In the genomic region with DNA sequence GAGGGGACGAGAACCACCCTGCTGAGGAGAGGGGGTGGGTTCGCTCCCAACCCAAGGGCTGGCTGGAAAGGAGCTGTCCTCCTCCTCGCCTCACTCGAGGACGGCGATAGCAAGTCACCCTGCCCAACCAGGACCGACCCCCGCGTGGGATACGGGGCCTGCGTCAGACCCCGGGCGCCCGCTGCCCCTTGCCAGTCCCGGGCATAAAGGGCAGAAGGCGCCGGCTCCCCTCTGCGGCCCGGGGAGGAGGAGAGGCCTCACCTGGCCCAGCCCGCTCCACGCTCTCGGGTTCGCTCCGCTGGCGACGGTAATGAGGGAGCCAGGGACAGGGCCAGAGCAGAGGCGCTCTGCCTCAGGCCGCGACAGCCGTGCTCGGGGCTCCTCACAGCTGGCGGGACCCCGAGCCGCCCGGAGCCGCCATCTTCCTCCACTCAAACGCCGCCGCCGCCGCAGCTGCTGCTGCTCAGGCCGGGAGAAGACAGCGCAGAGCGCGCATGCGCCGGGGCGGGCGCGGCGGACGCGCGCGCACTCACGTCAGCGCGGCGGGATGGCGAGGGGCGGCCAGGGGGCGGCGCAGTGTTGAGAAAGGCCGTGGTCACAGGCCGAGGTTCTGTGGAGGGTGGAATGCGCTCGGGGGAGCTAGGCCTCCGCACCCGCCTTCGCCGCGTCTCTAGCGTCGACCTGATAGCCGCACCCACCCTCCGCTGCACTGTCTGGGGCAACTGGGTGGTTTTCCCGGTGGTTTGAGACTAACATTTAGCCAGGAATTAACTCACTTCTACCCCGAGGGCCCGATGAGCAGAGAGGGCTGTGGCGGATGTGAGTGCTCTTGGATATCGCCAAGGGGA, we compare ENCODE assay signal across 8 cellular contexts. TPM values are rescaled to one million over a fixed set of nuclear protein-coding genes. Genes with fewer than 3 reads are reported as not detected.
DNase-seq lines count a peak whose midpoint lies in the region; ATAC-seq and TF ChIP-seq lines count a peak whose summit lies in the region.

A gene (minus strand): TSS at position 487 of the 848 bp plus-strand sequence. CDS start 37,062 bp downstream, outside the sequence.

- H3K27me3 ChIP-seq in gastroesophageal sphincter, result no peaks in the 10 kb centered on the region

- peak within 1 kb of the TSS; percentile 82 for H3K4me3 ChIP-seq in GM08714 (ENCODE audit: low read length)
- peak within 1 kb of the TSS; percentile 78 to 84 for H3K4me3 ChIP-seq in gastroesophageal sphincter

- H3K9me3 ChIP-seq in gastroesophageal sphincter, result no peaks in the 10 kb centered on the region

- no peaks in the 10 kb centered on the region for H3K36me3 ChIP-seq in gastroesophageal sphincter

- peaks cover 4% of the 10 kb centered on the region; the same call in 1 of the 2 replicates for H3K36me3 Mint-ChIP-seq in HFFc6 (ENCODE audit: low read depth)

- peaks cover 0 to 49% (median 12%) of the 10 kb centered on the region in 3 donors for H3K4me1 ChIP-seq in gastroesophageal sphincter

- in situ Hi-C loops in SK-MEL-5 (cut with HindIII; ENCODE audit: low pct_unique_long_range_greater_than_20kb, low sequenced_read_pairs), result no loop called here

- peak; percentile 97 for ATAC-seq in gastroesophageal sphincter

- peak; percentile 88 for TF ChIP-seq POLR2A in gastroesophageal sphincter (IDR thresholded peaks at IDR 0.05)

- no peak for TF ChIP-seq EP300 in gastroesophageal sphincter (IDR thresholded peaks at IDR 0.05)

- DNase-seq in HFFc6, result peak; percentile 85
- peak; percentile 98 for DNase-seq in NAMALWA (ENCODE audit: low spot score)
- DNase-seq in SK-MEL-5 (ENCODE audit: low read depth, low spot score), result peak; percentile 87
- peak; percentile 92 for DNase-seq in activated naive CD4-positive, alpha-beta T cell treated with Interleukin-2 at 50 U/mL for 16 hours
- peak in 54 of 56 donors; percentile 46 to 93 (median 84) for DNase-seq in nucleus accumbens (lab: John Stamatoyannopoulos, UW)
- DNase-seq in superior temporal gyrus (ENCODE audit: extremely low spot score), result peak; percentile 90

- 0% methylated on average over 1 of the region's 81 CpGs; no CpG with 5 or more reads in 1 of the 2 donors for WGBS in gastroesophageal sphincter (ENCODE audit: low coverage in 1 of 2), 2 donors

- peak within 1 kb of the TSS; percentile 91 for H3K4me3 Mint-ChIP-seq in HFFc6

- TF ChIP-seq CTCF in HFFc6 (IDR thresholded peaks at IDR 0.05) (peak; percentile 77), gastroesophageal sphincter (IDR thresholded peaks at IDR 0.05) (peak in 3 of 4 experiments; percentile 41 to 66 (median 64))

- H3K27ac ChIP-seq in gastroesophageal sphincter, result peak within 1 kb of the TSS; percentile 80 to 96 (median 94)

- peaks cover 37% of the 10 kb centered on the region for H3K4me1 Mint-ChIP-seq in HFFc6 (ENCODE audit: low read depth)

- peak within 1 kb of the TSS; percentile 93 for H3K27ac Mint-ChIP-seq in HFFc6

- no peaks in the 10 kb centered on the region for H3K9me3 Mint-ChIP-seq in HFFc6

- no peaks in the 10 kb centered on the region; the same call in 1 of the 2 replicates for H3K27me3 Mint-ChIP-seq in HFFc6 (ENCODE audit: insufficient read depth)

RNA-seq across cellular contexts. Expression of the gene that starts here (rescaled TPM):
- total RNA-seq in HFFc6 (2021; fragmentation: NEBNext Ultra II Directional; extraction: Animal tissue kit (Norgen Biotek cat#: 25700)), result 10 to 100 TPM; 11.5 to 15.2 (median 13.4) TPM
- total RNA-seq in SK-MEL-5 (2014; rRNA removed; shearing (Covaris generic)), result 11.4 and 11.6 TPM in 2 replicates
- 12.8 and 16.1 TPM in 2 replicates for polyA plus RNA-seq in SK-MEL-5 (2015; cell fraction: cytosol; rRNA removed)
- polyA plus RNA-seq in SK-MEL-5 (2015; cell fraction: nucleus; rRNA removed), result 18.8 and 23.9 TPM in 2 replicates
- total RNA-seq in gastroesophageal sphincter, result 10 to 100 TPM; 26.8 to 33.0 (median 29.7) TPM

Comparison
In these comparisons a context has a peak if more than half of its experiments do, and no peak if none do; other contexts are left out.
1. Peak in every context shown above with its lines: DNase-seq, ATAC-seq, H3K4me3 ChIP-seq and H3K27ac ChIP-seq.